1 cellular context compared by ENCODE assay signal in the genomic region with DNA sequence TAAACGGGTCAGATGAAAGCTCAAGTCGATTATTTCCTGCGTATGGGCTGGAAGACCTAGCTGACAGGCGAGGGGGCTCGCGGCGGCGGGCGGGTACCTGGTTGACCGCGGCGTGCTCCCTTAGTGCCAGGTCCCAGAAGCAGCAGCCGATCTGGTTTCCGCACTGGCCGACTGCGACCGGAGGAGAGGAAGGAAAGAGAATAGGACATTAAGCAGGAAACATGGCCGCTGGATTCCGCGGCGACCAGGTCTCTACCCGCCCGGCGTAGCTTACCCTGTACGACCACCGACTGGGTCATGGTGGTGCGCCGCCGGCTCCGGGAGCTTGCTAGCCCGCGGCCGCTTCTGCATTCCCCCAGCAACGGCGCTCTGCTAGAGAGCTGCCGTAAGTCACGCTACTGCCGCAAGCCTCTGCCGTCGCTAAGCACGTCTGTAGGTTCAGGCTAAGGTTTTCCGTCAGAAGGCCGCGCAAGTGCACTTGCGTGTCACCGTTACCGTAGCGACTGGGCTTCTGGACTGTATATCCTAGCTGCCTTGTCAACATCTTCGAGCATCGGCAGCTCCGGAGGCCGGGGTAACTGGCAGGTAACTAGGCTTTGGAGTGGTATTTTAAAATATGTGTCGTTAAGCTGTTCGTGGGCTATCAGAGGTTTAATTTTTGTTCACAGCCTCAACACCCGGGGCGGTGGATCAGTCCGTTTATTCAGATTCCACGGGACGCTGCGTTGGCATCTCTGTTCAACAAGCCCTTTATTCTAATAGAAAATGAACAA.
TF ChIP-seq lines count a peak whose summit lies in the region.

FAM229B (plus strand) TSS at position 456 of the 773 bp plus-strand sequence. CDS start 11,693 bp downstream, outside the sequence.
TUBE1 (minus strand) TSS at position 347 of the 773 bp plus-strand sequence; CDS start at position 299, 48 bp downstream.

TF ChIP-seq in HEK293, 187 proteins besides CTCF, POLR2A, EP300 and RAD21 (continued from another document):
- peak; percentile 45; the same call in 1 of the 2 replicates for TF ChIP-seq ZBTB11 (tag by site-specific recombination; conservative IDR thresholded peaks at IDR 0.05; ENCODE audit: low read depth)
- TF ChIP-seq PBX3 (CRISPR knock-in tag; IDR thresholded peaks at IDR 0.05), result peak; percentile 55; the same call in 1 of the 2 replicates
- no peak for TF ChIP-seq ZNF548 (tag by site-specific recombination; IDR thresholded peaks at IDR 0.05)
- TF ChIP-seq PRDM6 (tag by site-specific recombination; IDR thresholded peaks at IDR 0.05), result no peak
- TF ChIP-seq ELK4 (IDR thresholded peaks at IDR 0.05; ENCODE audit: borderline replicate concordance, low read depth, low read length), result no peak
- no peak for TF ChIP-seq ZNF624 (tag by site-specific recombination; IDR thresholded peaks at IDR 0.05)
- peak; percentile 16; the same call in 1 of the 2 replicates for TF ChIP-seq GLIS1 (tag by site-specific recombination; IDR thresholded peaks at IDR 0.05)
- TF ChIP-seq ZNF121 (tag by site-specific recombination; IDR thresholded peaks at IDR 0.05), result no peak
- TF ChIP-seq ZNF449 (tag by site-specific recombination; IDR thresholded peaks at IDR 0.05), result 0 out of 2 replicates have a peak, but pooled peaks have one; percentile 31
- no peak for TF ChIP-seq ZNF426 (tag by site-specific recombination; IDR thresholded peaks at IDR 0.05)
- no peak for TF ChIP-seq OVOL3 (tag by site-specific recombination; IDR thresholded peaks at IDR 0.05)
- TF ChIP-seq ZNF560 (tag by site-specific recombination; IDR thresholded peaks at IDR 0.05; ENCODE audit: borderline replicate concordance), result no peak
- TF ChIP-seq, protein P1, sequence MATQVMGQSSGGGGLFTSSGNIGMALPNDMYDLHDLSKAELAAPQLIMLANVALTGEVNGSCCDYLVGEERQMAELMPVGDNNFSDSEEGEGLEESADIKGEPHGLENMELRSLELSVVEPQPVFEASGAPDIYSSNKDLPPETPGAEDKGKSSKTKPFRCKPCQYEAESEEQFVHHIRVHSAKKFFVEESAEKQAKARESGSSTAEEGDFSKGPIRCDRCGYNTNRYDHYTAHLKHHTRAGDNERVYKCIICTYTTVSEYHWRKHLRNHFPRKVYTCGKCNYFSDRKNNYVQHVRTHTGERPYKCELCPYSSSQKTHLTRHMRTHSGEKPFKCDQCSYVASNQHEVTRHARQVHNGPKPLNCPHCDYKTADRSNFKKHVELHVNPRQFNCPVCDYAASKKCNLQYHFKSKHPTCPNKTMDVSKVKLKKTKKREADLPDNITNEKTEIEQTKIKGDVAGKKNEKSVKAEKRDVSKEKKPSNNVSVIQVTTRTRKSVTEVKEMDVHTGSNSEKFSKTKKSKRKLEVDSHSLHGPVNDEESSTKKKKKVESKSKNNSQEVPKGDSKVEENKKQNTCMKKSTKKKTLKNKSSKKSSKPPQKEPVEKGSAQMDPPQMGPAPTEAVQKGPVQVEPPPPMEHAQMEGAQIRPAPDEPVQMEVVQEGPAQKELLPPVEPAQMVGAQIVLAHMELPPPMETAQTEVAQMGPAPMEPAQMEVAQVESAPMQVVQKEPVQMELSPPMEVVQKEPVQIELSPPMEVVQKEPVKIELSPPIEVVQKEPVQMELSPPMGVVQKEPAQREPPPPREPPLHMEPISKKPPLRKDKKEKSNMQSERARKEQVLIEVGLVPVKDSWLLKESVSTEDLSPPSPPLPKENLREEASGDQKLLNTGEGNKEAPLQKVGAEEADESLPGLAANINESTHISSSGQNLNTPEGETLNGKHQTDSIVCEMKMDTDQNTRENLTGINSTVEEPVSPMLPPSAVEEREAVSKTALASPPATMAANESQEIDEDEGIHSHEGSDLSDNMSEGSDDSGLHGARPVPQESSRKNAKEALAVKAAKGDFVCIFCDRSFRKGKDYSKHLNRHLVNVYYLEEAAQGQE (tag by site-specific recombination; IDR thresholded peaks at IDR 0.05), result peak; percentile 76; the same call in 1 of the 2 replicates
- TF ChIP-seq KLF16 (tag by site-specific recombination; IDR thresholded peaks at IDR 0.05), result peak; percentile 23; the same call in 1 of the 2 replicates
- TF ChIP-seq, protein P2, sequence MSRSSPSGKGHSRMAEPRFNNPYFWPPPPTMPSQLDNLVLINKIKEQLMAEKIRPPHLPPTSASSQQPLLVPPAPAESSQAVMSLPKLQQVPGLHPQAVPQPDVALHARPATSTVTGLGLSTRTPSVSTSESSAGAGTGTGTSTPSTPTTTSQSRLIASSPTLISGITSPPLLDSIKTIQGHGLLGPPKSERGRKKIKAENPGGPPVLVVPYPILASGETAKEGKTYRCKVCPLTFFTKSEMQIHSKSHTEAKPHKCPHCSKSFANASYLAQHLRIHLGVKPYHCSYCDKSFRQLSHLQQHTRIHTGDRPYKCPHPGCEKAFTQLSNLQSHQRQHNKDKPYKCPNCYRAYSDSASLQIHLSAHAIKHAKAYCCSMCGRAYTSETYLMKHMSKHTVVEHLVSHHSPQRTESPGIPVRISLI (tag by site-specific recombination; IDR thresholded peaks at IDR 0.05), result no peak
- no peak for TF ChIP-seq KLF1 (tag by site-specific recombination; IDR thresholded peaks at IDR 0.05)
- peak; percentile 59; the same call in 1 of the 2 replicates for TF ChIP-seq ZNF2 (tag by site-specific recombination; IDR thresholded peaks at IDR 0.05)
- TF ChIP-seq ZSCAN23 (tag by site-specific recombination; IDR thresholded peaks at IDR 0.05), result 0 out of 2 replicates have a peak, but pooled peaks have one; percentile 40
- peak; percentile 92 for TF ChIP-seq ZBTB20 (tag by site-specific recombination; IDR thresholded peaks at IDR 0.05)
- TF ChIP-seq YY1 (tag by site-specific recombination; IDR thresholded peaks at IDR 0.05), result peak; percentile 67; the same call in 1 of the 2 replicates
- no peak for TF ChIP-seq ZFHX2 (tag by site-specific recombination; conservative IDR thresholded peaks at IDR 0.05)
- no peak for TF ChIP-seq ZNF549 (tag by site-specific recombination; IDR thresholded peaks at IDR 0.05)
- peak; percentile 63 for TF ChIP-seq ZNF600 (tag by site-specific recombination; IDR thresholded peaks at IDR 0.05)
- TF ChIP-seq ZNF704 (tag by site-specific recombination; IDR thresholded peaks at IDR 0.05), result no peak
- TF ChIP-seq HOXD13 (CRISPR knock-in tag; IDR thresholded peaks at IDR 0.05; ENCODE audit: borderline replicate concordance), result no peak
